In genomic region chr17:20908373-20909273, GRCh38 we compare ENCODE assay signal across 8 cellular contexts.
A peak's percentile ranks its signal among the peaks of the same experiment; 100 is the strongest.
DNase-seq lines count a peak whose midpoint lies in the region; ATAC-seq, FAIRE-seq and TF ChIP-seq lines count a peak whose summit lies in the region.

No MANE protein-coding gene starts in this region.

- CTCF ChIA-PET in CD4-positive, alpha-beta T cell (lab: Charles Lee): no interaction called here
- CTCF ChIA-PET in activated naive CD4-positive, alpha-beta T cell treated with anti-CD3 and anti-CD28 coated beads, Interleukin-2, amount 10 ng/mL, durations not matched to agents 7 days and 5 days (lab: Charles Lee): interaction anchor here (1.0 kb wide), 1 partner anchor 11 kb away, joined by 3 read pairs; no protein-coding TSS in a partner anchor

- H3K9me3 ChIP-seq in CD4-positive, alpha-beta T cell (ENCODE audit: control insufficient read depth, low read length): no peaks in the 10 kb centered on the region
- H3K9me3 ChIP-seq in neuronal stem cell (replicated peaks in 1 of 2; ENCODE audit: control insufficient read depth in 2 of 2, insufficient read depth in 1 of 2, low read depth in 1 of 2, low read length in 2 of 2) (no peaks in the 10 kb centered on the region), stomach smooth muscle (ENCODE audit: control insufficient read depth in 2 of 2, low read length in 2 of 2) (no peaks in the 10 kb centered on the region)

- peak; percentile 48 to 76 (median 67) for DNase-seq in CD4-positive, alpha-beta T cell
- DNase-seq in HUDEP-2 (lab: John Stamatoyannopoulos, UW; ENCODE audit: unreplicated experiment in 76 of 76) (peak in 73 of 76 experiments; percentile 12 to 88 (median 71)), SHP77 treated with DMSO at 0.1 percent for 48 hours (lab: John Stamatoyannopoulos, UW) (peak; percentile 87), frontal cortex (ENCODE audit: low spot score in 2 of 2) (peak; percentile 86 to 91), neuronal stem cell (ENCODE audit: low spot score) (peak; percentile 81)
- peak; percentile 86 for DNase-seq in activated naive CD4-positive, alpha-beta T cell treated with anti-CD3 and anti-CD28 coated beads, Interleukin-2, amount 10 ng/mL, durations not matched to agents 7 days and 5 days

- peak overlapping the region; percentile 30 for H3K27ac Mint-ChIP-seq in CD4-positive, alpha-beta T cell
- H3K27ac Mint-ChIP-seq in activated naive CD4-positive, alpha-beta T cell treated with anti-CD3 and anti-CD28 coated beads, Interleukin-2, amount 10 ng/mL, durations not matched to agents 7 days and 5 days: peak overlapping the region; percentile 81

- no peak overlapping the region for H2AK5ac ChIP-seq in neuronal stem cell (ENCODE audit: low read depth, low read length)

- no CpG with 5 or more reads among the region's 43 CpGs for WGBS in neuronal stem cell (ENCODE audit: extremely low coverage in 2 of 2, insufficient read length in 2 of 2, insufficient replicate concordance in 1 of 2), 2 donors

- peak; percentile 51 for TF ChIP-seq CTCF in CD4-positive, alpha-beta T cell (IDR thresholded peaks at IDR 0.05)

- H2BK5ac ChIP-seq in neuronal stem cell (ENCODE audit: low read length): no peak overlapping the region

- no peaks in the 10 kb centered on the region for H3K36me3 Mint-ChIP-seq in CD4-positive, alpha-beta T cell (ENCODE audit: low read depth)
- H3K36me3 Mint-ChIP-seq in activated naive CD4-positive, alpha-beta T cell treated with anti-CD3 and anti-CD28 coated beads, Interleukin-2, amount 10 ng/mL, durations not matched to agents 7 days and 5 days: no peaks in the 10 kb centered on the region

- H3K27ac ChIP-seq in CD4-positive, alpha-beta T cell (ENCODE audit: low read depth, low read length): no peak overlapping the region
- H3K27ac ChIP-seq in neuronal stem cell (replicated peaks; ENCODE audit: low read length) (peak overlapping the region; percentile 91), stomach smooth muscle (ENCODE audit: low read length) (peak overlapping the region; percentile 62)

- intact Hi-C loops in CD4-positive, alpha-beta T cell (cut with DNase I, micrococcal nuclease): loop anchor here (1.0 to 5.0 kb wide), 2 partner anchors 134 to 135 kb away; partner anchors contain the start of gene USP22 (in 2 of the 2)

- H3K23ac ChIP-seq in neuronal stem cell (ENCODE audit: low read depth, low read length, poor library complexity): no peak overlapping the region

- no peak overlapping the region for H2AFZ ChIP-seq in neuronal stem cell (ENCODE audit: low read length)

- no peak overlapping the region for H4K8ac ChIP-seq in neuronal stem cell (ENCODE audit: low read depth, low read length)

- H3K36me3 ChIP-seq in neuronal stem cell (replicated peaks in 1 of 2; ENCODE audit: control insufficient read depth in 2 of 2, insufficient read depth in 2 of 2, low read length in 2 of 2): peaks cover 0 to 32% of the 10 kb centered on the region in 2 donors
- H3K36me3 ChIP-seq in stomach smooth muscle (ENCODE audit: control insufficient read depth in 2 of 2, insufficient read depth in 2 of 2, low read length in 2 of 2): no peaks in the 10 kb centered on the region

- no peaks in the 10 kb centered on the region for H3K27me3 ChIP-seq in CD4-positive, alpha-beta T cell (ENCODE audit: control insufficient read depth, insufficient read depth, low read length)
- H3K27me3 ChIP-seq in neuronal stem cell (ENCODE audit: control insufficient read depth in 3 of 3, insufficient read depth in 3 of 3, low read depth in 1 of 3, low read length in 3 of 3) (no peaks in the 10 kb centered on the region), stomach smooth muscle (ENCODE audit: control insufficient read depth in 1 of 2, insufficient read depth in 2 of 2, low read length in 2 of 2) (no peaks in the 10 kb centered on the region)

- no peak overlapping the region for H2BK120ac ChIP-seq in neuronal stem cell (ENCODE audit: low read depth, low read length)

- H3K4me3 Mint-ChIP-seq in CD4-positive, alpha-beta T cell: peak overlapping the region; percentile 73
- peak overlapping the region; percentile 69 for H3K4me3 Mint-ChIP-seq in activated naive CD4-positive, alpha-beta T cell treated with anti-CD3 and anti-CD28 coated beads, Interleukin-2, amount 10 ng/mL, durations not matched to agents 7 days and 5 days

- H3K4me1 Mint-ChIP-seq in CD4-positive, alpha-beta T cell (ENCODE audit: low read depth): peaks cover 11% of the 10 kb centered on the region
- H3K4me1 Mint-ChIP-seq in activated naive CD4-positive, alpha-beta T cell treated with anti-CD3 and anti-CD28 coated beads, Interleukin-2, amount 10 ng/mL, durations not matched to agents 7 days and 5 days: peaks cover 8% of the 10 kb centered on the region

- no peaks in the 10 kb centered on the region for H3K9me3 Mint-ChIP-seq in CD4-positive, alpha-beta T cell
- H3K9me3 Mint-ChIP-seq in activated naive CD4-positive, alpha-beta T cell treated with anti-CD3 and anti-CD28 coated beads, Interleukin-2, amount 10 ng/mL, durations not matched to agents 7 days and 5 days: no peaks in the 10 kb centered on the region

- no peak overlapping the region for H3K4me3 ChIP-seq in neuronal stem cell (ENCODE audit: low read length in 2 of 2)
- H3K4me3 ChIP-seq in stomach smooth muscle (ENCODE audit: low read length in 2 of 2): peak overlapping the region; percentile 66 to 81

- H2BK12ac ChIP-seq in neuronal stem cell (ENCODE audit: low read length): no peak overlapping the region

- FAIRE-seq in frontal cortex (lab: Jason Lieb, UNC): no peak

- no peak overlapping the region for H3K4ac ChIP-seq in neuronal stem cell (ENCODE audit: low read length)

- H3K9ac ChIP-seq in neuronal stem cell (ENCODE audit: low read depth, low read length, poor library complexity): no peak overlapping the region
- H3K9ac ChIP-seq in stomach smooth muscle (ENCODE audit: low read length in 2 of 2): peak overlapping the region; percentile 64 to 74

- H3K18ac ChIP-seq in neuronal stem cell (ENCODE audit: low read length): peak overlapping the region; percentile 81

- ATAC-seq in CD4-positive, alpha-beta T cell (ENCODE audit: poor library complexity): peak; percentile 99
- ATAC-seq in GM19468 (IDR thresholded peaks at IDR 0.05; ENCODE audit: extremely low read depth, unreplicated experiment): peak; percentile 49

- no peak overlapping the region for H2BK15ac ChIP-seq in neuronal stem cell (ENCODE audit: low read length)

- no peak overlapping the region for H4K91ac ChIP-seq in neuronal stem cell (ENCODE audit: low read depth, low read length, poor library complexity)

- peaks cover 0 to 3% of the 10 kb centered on the region in 2 donors for H3K4me1 ChIP-seq in neuronal stem cell (ENCODE audit: control insufficient read depth in 2 of 2, insufficient read depth in 1 of 2, low read depth in 1 of 2, low read length in 2 of 2)
- peaks cover 6% of the 10 kb centered on the region for H3K4me1 ChIP-seq in stomach smooth muscle (ENCODE audit: control insufficient read depth, insufficient read depth, low read length)

- H3K14ac ChIP-seq in neuronal stem cell (ENCODE audit: low read length): no peak overlapping the region

- H3K27me3 Mint-ChIP-seq in CD4-positive, alpha-beta T cell: no peaks in the 10 kb centered on the region
- peaks cover 15% of the 10 kb centered on the region for H3K27me3 Mint-ChIP-seq in activated naive CD4-positive, alpha-beta T cell treated with anti-CD3 and anti-CD28 coated beads, Interleukin-2, amount 10 ng/mL, durations not matched to agents 7 days and 5 days

- POLR2A ChIA-PET in CD4-positive, alpha-beta T cell (lab: Charles Lee): no interaction called here

- H3K79me1 ChIP-seq in neuronal stem cell (ENCODE audit: low read depth, low read length): peaks cover 2% of the 10 kb centered on the region

- peak overlapping the region; percentile 33 for H3K4me2 ChIP-seq in neuronal stem cell (ENCODE audit: insufficient read depth, low read length, poor library complexity, severe bottlenecking)

Comparison
In these comparisons a context has a peak if more than half of its experiments do, and no peak if none do; other contexts are left out.
1. H3K4me3 ChIP-seq: peak in stomach smooth muscle (2 of 2); none in neuronal stem cell (0 of 2).
2. Peak in every context shown above with its lines, with median percentiles within 50 percentile points of each other: DNase-seq.